ENCODE assay signal across 1 cellular context in the genomic region with DNA sequence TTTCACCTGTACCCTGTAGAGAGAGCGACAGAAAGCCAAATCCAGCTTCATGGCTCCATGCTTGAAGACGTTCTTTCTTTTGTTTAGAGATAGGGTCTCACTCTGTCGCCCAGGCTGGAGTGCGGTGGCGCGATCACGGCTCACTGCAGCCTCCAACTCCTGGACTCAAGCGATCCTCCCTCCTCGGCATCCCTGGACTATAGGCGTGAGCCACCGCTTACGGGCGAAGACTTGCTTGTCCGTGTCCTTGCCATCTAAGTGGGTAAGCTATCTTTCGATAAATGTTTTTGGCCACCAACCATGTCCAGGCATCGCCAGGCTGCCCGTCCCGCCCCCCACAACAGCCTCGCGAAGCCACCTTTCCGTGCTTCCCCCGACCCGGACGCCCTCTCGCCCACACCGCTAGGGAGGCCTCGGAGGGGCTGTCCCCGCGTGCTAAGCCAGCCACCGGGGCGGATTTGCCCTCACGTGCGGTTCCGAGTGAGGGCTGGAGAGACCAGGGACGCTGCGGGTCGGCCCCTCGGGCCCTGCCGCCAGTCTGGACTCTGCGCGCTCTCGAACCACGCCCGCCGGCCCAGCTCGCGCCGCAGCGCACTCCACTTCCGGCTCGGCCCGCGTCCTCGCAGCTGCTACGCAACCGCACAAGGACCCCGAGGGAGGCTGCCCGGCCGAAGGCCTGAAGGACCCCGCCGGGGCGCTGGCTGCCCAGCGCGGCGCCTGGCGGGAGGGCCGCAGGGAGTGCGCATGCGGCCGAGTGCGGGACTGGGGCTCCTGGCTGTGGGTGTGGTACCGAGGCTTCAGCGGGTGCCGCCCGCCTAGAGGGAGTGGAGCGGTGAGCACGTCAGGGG.
TF ChIP-seq lines count a peak whose summit lies in the region.

A gene (minus strand): TSS at position 604 of the 848 bp plus-strand sequence. CDS start 1,342 bp downstream, outside the sequence.

TF ChIP-seq in GM12878, 131 proteins besides CTCF, POLR2A, EP300 and RAD21 (continued from another document):
- TF ChIP-seq, protein P1, sequence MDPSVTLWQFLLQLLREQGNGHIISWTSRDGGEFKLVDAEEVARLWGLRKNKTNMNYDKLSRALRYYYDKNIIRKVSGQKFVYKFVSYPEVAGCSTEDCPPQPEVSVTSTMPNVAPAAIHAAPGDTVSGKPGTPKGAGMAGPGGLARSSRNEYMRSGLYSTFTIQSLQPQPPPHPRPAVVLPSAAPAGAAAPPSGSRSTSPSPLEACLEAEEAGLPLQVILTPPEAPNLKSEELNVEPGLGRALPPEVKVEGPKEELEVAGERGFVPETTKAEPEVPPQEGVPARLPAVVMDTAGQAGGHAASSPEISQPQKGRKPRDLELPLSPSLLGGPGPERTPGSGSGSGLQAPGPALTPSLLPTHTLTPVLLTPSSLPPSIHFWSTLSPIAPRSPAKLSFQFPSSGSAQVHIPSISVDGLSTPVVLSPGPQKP (IDR thresholded peaks at IDR 0.05; ENCODE audit: low read depth, low read length), result peak; percentile 48; the same call in 1 of the 2 replicates
- TF ChIP-seq HCFC1 (IDR thresholded peaks at IDR 0.05; ENCODE audit: low read length) (peak; percentile 55; the same call in 1 of the 2 replicates), MYC (IDR thresholded peaks at IDR 0.05; ENCODE audit: insufficient read depth, insufficient read length, insufficient replicate concordance, low read length, severe bottlenecking) (peak; percentile 73)
- TF ChIP-seq, protein P2, sequence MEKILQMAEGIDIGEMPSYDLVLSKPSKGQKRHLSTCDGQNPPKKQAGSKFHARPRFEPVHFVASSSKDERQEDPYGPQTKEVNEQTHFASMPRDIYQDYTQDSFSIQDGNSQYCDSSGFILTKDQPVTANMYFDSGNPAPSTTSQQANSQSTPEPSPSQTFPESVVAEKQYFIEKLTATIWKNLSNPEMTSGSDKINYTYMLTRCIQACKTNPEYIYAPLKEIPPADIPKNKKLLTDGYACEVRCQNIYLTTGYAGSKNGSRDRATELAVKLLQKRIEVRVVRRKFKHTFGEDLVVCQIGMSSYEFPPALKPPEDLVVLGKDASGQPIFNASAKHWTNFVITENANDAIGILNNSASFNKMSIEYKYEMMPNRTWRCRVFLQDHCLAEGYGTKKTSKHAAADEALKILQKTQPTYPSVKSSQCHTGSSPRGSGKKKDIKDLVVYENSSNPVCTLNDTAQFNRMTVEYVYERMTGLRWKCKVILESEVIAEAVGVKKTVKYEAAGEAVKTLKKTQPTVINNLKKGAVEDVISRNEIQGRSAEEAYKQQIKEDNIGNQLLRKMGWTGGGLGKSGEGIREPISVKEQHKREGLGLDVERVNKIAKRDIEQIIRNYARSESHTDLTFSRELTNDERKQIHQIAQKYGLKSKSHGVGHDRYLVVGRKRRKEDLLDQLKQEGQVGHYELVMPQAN (conservative IDR thresholded peaks at IDR 0.05), result peak; percentile 97
- TF ChIP-seq, protein P3, sequence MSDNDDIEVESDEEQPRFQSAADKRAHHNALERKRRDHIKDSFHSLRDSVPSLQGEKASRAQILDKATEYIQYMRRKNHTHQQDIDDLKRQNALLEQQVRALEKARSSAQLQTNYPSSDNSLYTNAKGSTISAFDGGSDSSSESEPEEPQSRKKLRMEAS (IDR thresholded peaks at IDR 0.05; ENCODE audit: low read depth, low read length), result peak; percentile 79
